8 cellular contexts compared by ENCODE assay signal in genomic region chr1:154870117-154870571, GRCh38. TPM values are rescaled to one million over a fixed set of nuclear protein-coding genes. Genes with fewer than 3 reads are reported as not detected.
DNase-seq lines count a peak whose midpoint lies in the region; ATAC-seq, FAIRE-seq and TF ChIP-seq lines count a peak whose summit lies in the region.

KCNN3 (minus strand) TSS chr1:154870281; CDS start chr1:154869964, 317 bp downstream.

- no peak within 1 kb of the TSS for H3K27ac ChIP-seq in breast epithelium
- no peak within 1 kb of the TSS for H3K27ac ChIP-seq in small intestine (ENCODE audit: low read depth in 1 of 2, low read length in 1 of 2)

- intact Hi-C loops in breast epithelium (cut with DNase I; ENCODE audit: low total_unique reads): no loop called here

- DNase-seq in NCI-H2081 (lab: John Stamatoyannopoulos, UW): peak; percentile 96
- peak; percentile 94 for DNase-seq in UCSD-AML1 (lab: John Stamatoyannopoulos, UW; ENCODE audit: unreplicated experiment)
- peak; percentile 81 to 88 for DNase-seq in breast epithelium (ENCODE audit: low spot score in 2 of 2)
- peak; percentile 99 for DNase-seq in iPS-NIHi11 (ENCODE audit: low spot score)
- DNase-seq in small intestine: peak; percentile 96
- no peak for DNase-seq in AML-193 (lab: John Stamatoyannopoulos, UW)

- no peaks in the 10 kb centered on the region for H3K9me3 ChIP-seq in breast epithelium
- no peaks in the 10 kb centered on the region for H3K9me3 ChIP-seq in small intestine (ENCODE audit: control insufficient read depth, low read depth)

- no peaks in the 10 kb centered on the region for H3K36me3 ChIP-seq in breast epithelium
- no peaks in the 10 kb centered on the region for H3K36me3 ChIP-seq in small intestine (ENCODE audit: control insufficient read depth in 2 of 2, insufficient read depth in 2 of 2, low read length in 2 of 2)

- H3K4me1 ChIP-seq in breast epithelium (no peaks in the 10 kb centered on the region), small intestine (ENCODE audit: control insufficient read depth in 2 of 2, insufficient read depth in 1 of 2, low read depth in 1 of 2, low read length in 1 of 2) (no peaks in the 10 kb centered on the region)

- H3K27me3 ChIP-seq in breast epithelium (peaks cover 0 to 23% of the 10 kb centered on the region in 2 donors), small intestine (ENCODE audit: control insufficient read depth in 2 of 2, insufficient read depth in 2 of 2, low read length in 2 of 2) (peaks cover 0 to 6% of the 10 kb centered on the region in 2 donors)

- TF ChIP-seq POLR2A in breast epithelium (IDR thresholded peaks at IDR 0.05): no peak

- no peak for TF ChIP-seq CTCF in breast epithelium (IDR thresholded peaks at IDR 0.05)

- no peak for FAIRE-seq in small intestine (lab: Jason Lieb, UNC)

- peak within 1 kb of the TSS; percentile 30 to 53 (median 37) for H3K4me3 ChIP-seq in breast epithelium
- H3K4me3 ChIP-seq in small intestine (ENCODE audit: low read depth in 1 of 2, low read length in 2 of 2): no peak within 1 kb of the TSS

- peak; percentile 88 for ATAC-seq in GM18517 (IDR thresholded peaks at IDR 0.05; ENCODE audit: unreplicated experiment)
- peak; percentile 81 for ATAC-seq in HG02981 (IDR thresholded peaks at IDR 0.05; ENCODE audit: unreplicated experiment)

- WGBS in small intestine, 3 donors: 1 to 2% (median 1%) methylated on average over 15 to 17 of the region's 17 CpGs

RNA-seq across cellular contexts. Expression of gene KCNN3, which starts in this region (rescaled TPM):
- 1 to 10 TPM in 2 of 3 donors, under 1 TPM in 1; 0.96 to 1.6 (median 1.0) TPM for total RNA-seq in breast epithelium
- polyA plus RNA-seq in small intestine: 1 to 10 TPM in 1 of 3 donors, under 1 TPM in 2; 0.27 to 1.6 (median 0.45) TPM

Comparison
In these comparisons a context has a peak if more than half of its experiments do, and no peak if none do; other contexts are left out.
1. DNase-seq: peak in NCI-H2081 (2 of 2), UCSD-AML1 (single experiment), breast epithelium (2 of 2), iPS-NIHi11 (single experiment) and small intestine (single experiment); none in AML-193 (0 of 2).
2. H3K4me3 ChIP-seq: peak in breast epithelium (3 of 3); none in small intestine (0 of 2).